In genomic region chr14:54000341-54000811, GRCh38 we compare ENCODE assay signal across 18 cellular contexts. TPM values are rescaled to one million over a fixed set of nuclear protein-coding genes. Genes with fewer than 3 reads are reported as not detected.
A peak's percentile ranks its signal among the peaks of the same experiment; 100 is the strongest.
DNase-seq lines count a peak whose midpoint lies in the region; ATAC-seq, FAIRE-seq and TF ChIP-seq lines count a peak whose summit lies in the region.
"Had no signal": no experiment of that assay in that cellular context is flagged by ENCODE, and none has a peak within 500 bp of the region (broad histone marks: within the 10 kb centered on the region; RNA-seq: fewer than 3 reads in every experiment).

No MANE protein-coding gene starts in this region.

- no peak for ATAC-seq in activated T-helper 17 cell treated with anti-CD3 and anti-CD28 coated beads, Interleukin-2, amount 50 U/mL, for 72 hours (replicated peaks)
- ATAC-seq: left colon had no signal

- no TSS peak for BruUV-seq in mammary epithelial cell (replicated peaks; lab: Mats Ljungman, UMichigan)

- no peaks in the 10 kb centered on the region for H3K27me3 Mint-ChIP-seq in HFFc6 (ENCODE audit: insufficient read depth)
- no peaks in the 10 kb centered on the region for H3K27me3 Mint-ChIP-seq in activated T-helper 17 cell treated with anti-CD3 and anti-CD28 coated beads, Interleukin-2, amount 50 U/mL, for 72 hours
- H3K27me3 Mint-ChIP-seq: activated naive CD4-positive, alpha-beta T cell treated with anti-CD3 and anti-CD28 coated beads, Interleukin-2, amount 50 U/mL, for 24 hours had no signal

- no peaks in the 10 kb centered on the region for H3K36me3 Mint-ChIP-seq in HFFc6 (ENCODE audit: low read depth)
- H3K36me3 Mint-ChIP-seq in activated T-helper 17 cell treated with anti-CD3 and anti-CD28 coated beads, Interleukin-2, amount 50 U/mL, for 72 hours (ENCODE audit: low read depth) = no peaks in the 10 kb centered on the region
- H3K36me3 Mint-ChIP-seq: activated naive CD4-positive, alpha-beta T cell treated with anti-CD3 and anti-CD28 coated beads, Interleukin-2, amount 50 U/mL, for 24 hours had no signal

- H3K4me3 ChIP-seq in ACC112 (ENCODE audit: low read depth, low read length) = 0 out of 2 replicates have a peak overlapping the region, but pooled peaks have one; percentile 3
- no peak overlapping the region for H3K4me3 ChIP-seq in mammary epithelial cell (replicated peaks in 1 of 3; ENCODE audit: insufficient read depth in 1 of 3, low read depth in 2 of 3, low read length in 3 of 3)

- no peaks in the 10 kb centered on the region for H3K9me3 Mint-ChIP-seq in HFFc6
- H3K9me3 Mint-ChIP-seq in activated T-helper 17 cell treated with anti-CD3 and anti-CD28 coated beads, Interleukin-2, amount 50 U/mL, for 72 hours = no peaks in the 10 kb centered on the region
- H3K9me3 Mint-ChIP-seq: activated naive CD4-positive, alpha-beta T cell treated with anti-CD3 and anti-CD28 coated beads, Interleukin-2, amount 50 U/mL, for 24 hours had no signal

- H3K4me3 Mint-ChIP-seq in HFFc6 = peak overlapping the region; percentile 39
- no peak overlapping the region for H3K4me3 Mint-ChIP-seq in activated T-helper 17 cell treated with anti-CD3 and anti-CD28 coated beads, Interleukin-2, amount 50 U/mL, for 72 hours
- H3K4me3 Mint-ChIP-seq: activated naive CD4-positive, alpha-beta T cell treated with anti-CD3 and anti-CD28 coated beads, Interleukin-2, amount 50 U/mL, for 24 hours had no signal

- H3K27ac ChIP-seq in ACC112 (ENCODE audit: low read depth, low read length) (peak overlapping the region; percentile 54), mammary epithelial cell (ENCODE audit: insufficient read depth, low read depth, low read length) (no peak overlapping the region)

- in situ Hi-C loops in mammary epithelial cell (cut with MboI; ENCODE audit: low sequenced_read_pairs in 2 of 2) = loop anchor here in 1 of 2 donors (25.0 kb wide), 1 partner anchor 337 kb away; no protein-coding TSS in a partner anchor

- intact Hi-C loops in mammary epithelial cell (cut with micrococcal nuclease) = no loop called here

- CTCF ChIA-PET in mammary epithelial cell (lab: Charles Lee; ENCODE audit: low non-redundant PET) = interaction anchor here (0.6 kb wide), 1 partner anchor 397 kb away, joined by 8 read pairs; the partner anchor contains the start of gene CDKN3

- no peak overlapping the region for H3K4me2 ChIP-seq in mammary epithelial cell (ENCODE audit: insufficient read depth, low read depth, low read length)

- peaks cover 41% of the 10 kb centered on the region for H3K4me1 ChIP-seq in ACC112 (ENCODE audit: control insufficient read depth, insufficient read depth, low read length, unreplicated experiment)
- H3K4me1 ChIP-seq in mammary epithelial cell (ENCODE audit: insufficient read depth, low read length) = peaks cover 13% of the 10 kb centered on the region

- TF ChIP-seq CTCF in HFFc6 (IDR thresholded peaks at IDR 0.05) (no peak), mammary epithelial cell (conservative IDR thresholded peaks at IDR 0.05 in 1 of 2, IDR thresholded peaks at IDR 0.05 in 1 of 2; ENCODE audit: extremely low read depth in 1 of 2, insufficient read depth in 1 of 2, low read depth in 1 of 2, low read length in 2 of 2) (no peak)

- H2AFZ ChIP-seq in ACC112 (ENCODE audit: low read length, unreplicated experiment) (peak overlapping the region; percentile 22), mammary epithelial cell (ENCODE audit: low read depth, low read length) (peak overlapping the region; percentile 50)

- no peaks in the 10 kb centered on the region for H4K20me1 ChIP-seq in mammary epithelial cell (ENCODE audit: insufficient read depth, low read length)

- H3K79me2 ChIP-seq in ACC112 (ENCODE audit: control insufficient read depth, insufficient read depth, low read length, unreplicated experiment) = no peaks in the 10 kb centered on the region
- H3K79me2 ChIP-seq in mammary epithelial cell (ENCODE audit: insufficient read depth, low read length) = no peaks in the 10 kb centered on the region

- no peaks in the 10 kb centered on the region for H3K36me3 ChIP-seq in ACC112 (ENCODE audit: insufficient read depth, low read length)
- no peaks in the 10 kb centered on the region for H3K36me3 ChIP-seq in mammary epithelial cell (ENCODE audit: insufficient read depth, low read length)

- DNase-seq in HFFc6 (peak; percentile 45), mammary epithelial cell (peak; percentile 25), kidney glomerular epithelial cell (lab: John Stamatoyannopoulos, UW) (peak; percentile 71), RCC 7860 (ENCODE audit: low spot score) (no peak)
- no peak for DNase-seq in activated CD4-positive, alpha-beta T cell treated with anti-CD3 and anti-CD28 coated beads, Interleukin-2, amount 50 U/mL, for 48 hours
- no peak for DNase-seq in activated effector memory CD4-positive, alpha-beta T cell treated with anti-CD3 and anti-CD28 coated beads, Interleukin-2, amount 50 U/mL, for 16 hours
- DNase-seq: activated CD4-positive, alpha-beta T cell treated with anti-CD3 and anti-CD28 coated beads for 4 hours; activated T-cell treated with anti-CD3 and anti-CD28 coated beads for 4 hours; central memory CD4-positive, alpha-beta T cell; hippocampal formation; left colon; NCI-H2171 treated with DMSO at 0.1 percent for 48 hours; NK-92 treated with Interleukin-12 subunit alpha and Interleukin-12 subunit beta, amount 100 ng/mL, for 24 hours; posterior cingulate gyrus; SIG-M5 had no signal

- peaks cover 61% of the 10 kb centered on the region for H3K4me1 Mint-ChIP-seq in HFFc6 (ENCODE audit: low read depth)
- H3K4me1 Mint-ChIP-seq in activated T-helper 17 cell treated with anti-CD3 and anti-CD28 coated beads, Interleukin-2, amount 50 U/mL, for 72 hours = no peaks in the 10 kb centered on the region
- H3K4me1 Mint-ChIP-seq: activated naive CD4-positive, alpha-beta T cell treated with anti-CD3 and anti-CD28 coated beads, Interleukin-2, amount 50 U/mL, for 24 hours had no signal

- no peaks in the 10 kb centered on the region for H3K9me3 ChIP-seq in mammary epithelial cell (replicated peaks; ENCODE audit: insufficient read depth, low read length)

- no peaks in the 10 kb centered on the region for H3K27me3 ChIP-seq in ACC112 (ENCODE audit: insufficient read depth, low read length)
- no peaks in the 10 kb centered on the region for H3K27me3 ChIP-seq in mammary epithelial cell (ENCODE audit: insufficient read depth, low read length)

- 92% methylated on average over 1 of the region's 1 CpG for WGBS in mammary epithelial cell (ENCODE audit: low coverage, missing lambda C conversion rate)

- H3K27ac Mint-ChIP-seq in HFFc6 = peak overlapping the region; percentile 73
- H3K27ac Mint-ChIP-seq in activated T-helper 17 cell treated with anti-CD3 and anti-CD28 coated beads, Interleukin-2, amount 50 U/mL, for 72 hours = no peak overlapping the region
- H3K27ac Mint-ChIP-seq: activated naive CD4-positive, alpha-beta T cell treated with anti-CD3 and anti-CD28 coated beads, Interleukin-2, amount 50 U/mL, for 24 hours had no signal

- dilution Hi-C loops in mammary epithelial cell (cut with HindIII; ENCODE audit: low sequenced_read_pairs) = no loop called here

- no peak overlapping the region for H3K9ac ChIP-seq in mammary epithelial cell (ENCODE audit: insufficient read depth, low read length)

- no peak for FAIRE-seq in RCC 7860 (lab: Jason Lieb, UNC)

RNA-seq across cellular contexts. Expression of gene BMP4, which starts 43.8 kb away (rescaled TPM):
- 10 to 100 TPM in 2 of 6 experiments, 1 to 10 TPM in 4; 4.0 to 14.5 (median 4.4) TPM for total RNA-seq in HFFc6 (2021; fragmentation: NEBNext Ultra II Directional; extraction: Animal tissue kit (Norgen Biotek cat#: 25700))
- 1 to 10 TPM; 1.2 to 1.9 TPM for total RNA-seq in mammary epithelial cell
- 7.5 TPM for polyA plus RNA-seq in mammary epithelial cell
- 4.6 TPM for polyA minus RNA-seq in mammary epithelial cell
- under 1 TPM; 0.16 to 0.50 TPM for total RNA-seq in activated T-helper 17 cell treated with anti-CD3 and anti-CD28 coated beads, Interleukin-2, amount 50 U/mL, for 72 hours

Comparison
In these comparisons a context has a peak if more than half of its experiments do, and no peak if none do; other contexts are left out.
1. DNase-seq: peak in HFFc6 (single experiment), mammary epithelial cell (single experiment) and kidney glomerular epithelial cell (single experiment); none in RCC 7860 (single experiment), activated CD4-positive, alpha-beta T cell treated with anti-CD3 and anti-CD28 coated beads, Interleukin-2, amount 50 U/mL, for 48 hours (0 of 2) and activated effector memory CD4-positive, alpha-beta T cell treated with anti-CD3 and anti-CD28 coated beads, Interleukin-2, amount 50 U/mL, for 16 hours (single experiment).